Comparison of ENCODE assay signal across 16 cellular contexts in genomic region chr6:17938885-17939284, GRCh38. TPM values are rescaled to one million over a fixed set of nuclear protein-coding genes. Genes with fewer than 3 reads are reported as not detected.
A peak's percentile ranks its signal among the peaks of the same experiment; 100 is the strongest.
DNase-seq lines count a peak whose midpoint lies in the region; ATAC-seq and TF ChIP-seq lines count a peak whose summit lies in the region.
"Had no signal": no experiment of that assay in that cellular context is flagged by ENCODE, and none has a peak within 500 bp of the region (broad histone marks: within the 10 kb centered on the region; RNA-seq: fewer than 3 reads in every experiment).

No MANE protein-coding gene starts in this region.

- peaks cover 20% of the 10 kb centered on the region for H3K4me1 ChIP-seq in HUES6 (ENCODE audit: control insufficient read depth, insufficient read depth, low read length)
- peaks cover 18% of the 10 kb centered on the region for H3K4me1 ChIP-seq in mammary epithelial cell (ENCODE audit: insufficient read depth, low read length)
- H3K4me1 ChIP-seq: Caco-2, parathyroid adenoma had no signal

- in situ Hi-C loops in mammary epithelial cell (cut with MboI; ENCODE audit: low sequenced_read_pairs in 2 of 2) = no loop called here

- CTCF ChIA-PET in mammary epithelial cell (lab: Charles Lee; ENCODE audit: low non-redundant PET) = no interaction called here

- DNase-seq in AG09319 (ENCODE audit: extremely low read depth, low read depth) = peak; percentile 56
- DNase-seq in mammary epithelial cell = peak; percentile 26
- peak; percentile 39 to 71 for DNase-seq in foreskin fibroblast
- no peak for DNase-seq in NCI-H2107 (lab: John Stamatoyannopoulos, UW)
- no peak for DNase-seq in activated CD8-positive, alpha-beta memory T cell treated with anti-CD3 and anti-CD28 coated beads, Interleukin-2, amount 50 U/mL, for 48 hours
- DNase-seq in DMS114 treated with DMSO at 0.1 percent for 48 hours (lab: John Stamatoyannopoulos, UW; ENCODE audit: unreplicated experiment) = no peak
- DNase-seq in T-helper 17 cell = no peak
- DNase-seq: anterior cingulate cortex; Caco-2; colonic mucosa; NCI-H1694; spleen; stimulated activated naive CD4-positive, alpha-beta T cell treated with Interleukin-2 at 50 U/mL for 16 hours had no signal

- H3K36me3 ChIP-seq in HUES6 (ENCODE audit: control insufficient read depth, insufficient read depth, low read length) = no peaks in the 10 kb centered on the region
- H3K36me3 ChIP-seq in mammary epithelial cell (ENCODE audit: insufficient read depth, low read length) = no peaks in the 10 kb centered on the region
- H3K36me3 ChIP-seq: colonic mucosa, spleen had no signal

- H3K9ac ChIP-seq in HUES6 (ENCODE audit: low read length) = no peak overlapping the region
- H3K9ac ChIP-seq in mammary epithelial cell (ENCODE audit: insufficient read depth, low read length) = no peak overlapping the region
- H3K9ac ChIP-seq: parathyroid adenoma had no signal

- intact Hi-C loops in mammary epithelial cell (cut with micrococcal nuclease) = no loop called here

- H2AFZ ChIP-seq in mammary epithelial cell (ENCODE audit: low read depth, low read length) = no peak overlapping the region
- H2AFZ ChIP-seq: parathyroid adenoma had no signal

- H3K9me3 ChIP-seq in HUES6 (ENCODE audit: control insufficient read depth, insufficient read depth, low read depth, low read length) (no peaks in the 10 kb centered on the region), mammary epithelial cell (replicated peaks; ENCODE audit: insufficient read depth, low read length) (no peaks in the 10 kb centered on the region), T-helper 17 cell (ENCODE audit: control insufficient read depth, low read length, poor library complexity, severe bottlenecking) (no peaks in the 10 kb centered on the region)
- H3K9me3 ChIP-seq: Caco-2, colonic mucosa, spleen had no signal

- H3K79me2 ChIP-seq in mammary epithelial cell (ENCODE audit: insufficient read depth, low read length) = peaks cover 91% of the 10 kb centered on the region

- H3K4me3 ChIP-seq in HUES6 (ENCODE audit: low read depth, low read length) (peak overlapping the region; percentile 49; the same call in 1 of the 2 replicates), mammary epithelial cell (replicated peaks in 1 of 3; ENCODE audit: insufficient read depth in 1 of 3, low read depth in 2 of 3, low read length in 3 of 3) (no peak overlapping the region), foreskin fibroblast (ENCODE audit: low read depth in 1 of 2, low read length in 2 of 2) (no peak overlapping the region)
- H3K4me3 ChIP-seq: colonic mucosa, spleen had no signal

- no TSS peak for BruUV-seq in mammary epithelial cell (replicated peaks; lab: Mats Ljungman, UMichigan)

- H3K27me3 Mint-ChIP-seq in T-helper 17 cell = peaks cover 18% of the 10 kb centered on the region

- 87% methylated on average over 2 of the region's 2 CpGs for WGBS in mammary epithelial cell (ENCODE audit: low coverage, missing lambda C conversion rate)

- dilution Hi-C loops in mammary epithelial cell (cut with HindIII; ENCODE audit: low sequenced_read_pairs) = no loop called here

- peaks cover 2% of the 10 kb centered on the region for H3K36me3 Mint-ChIP-seq in T-helper 17 cell (ENCODE audit: low read depth)

- no peak for ATAC-seq in T-helper 17 cell
- ATAC-seq: Panc1 had no signal

- H3K27ac Mint-ChIP-seq in T-helper 17 cell = no peak overlapping the region

- H3K4me3 Mint-ChIP-seq in T-helper 17 cell = no peak overlapping the region

- TF ChIP-seq CTCF in AG09319 (IDR thresholded peaks at IDR 0.05; ENCODE audit: low read depth, low read length) (no peak), mammary epithelial cell (conservative IDR thresholded peaks at IDR 0.05 in 1 of 2, IDR thresholded peaks at IDR 0.05 in 1 of 2; ENCODE audit: extremely low read depth in 1 of 2, insufficient read depth in 1 of 2, low read depth in 1 of 2, low read length in 2 of 2) (no peak), foreskin fibroblast (IDR thresholded peaks at IDR 0.05; ENCODE audit: low read depth, low read length) (no peak)

- no peaks in the 10 kb centered on the region for H3K4me1 Mint-ChIP-seq in T-helper 17 cell

- no peaks in the 10 kb centered on the region for H4K20me1 ChIP-seq in mammary epithelial cell (ENCODE audit: insufficient read depth, low read length)

- H3K27me3 ChIP-seq in HUES6 (ENCODE audit: control insufficient read depth, insufficient read depth, low read length) (no peaks in the 10 kb centered on the region), mammary epithelial cell (ENCODE audit: insufficient read depth, low read length) (no peaks in the 10 kb centered on the region)
- H3K27me3 ChIP-seq: colonic mucosa, spleen had no signal

- no peak overlapping the region for H3K4me2 ChIP-seq in mammary epithelial cell (ENCODE audit: insufficient read depth, low read depth, low read length)

- H3K27ac ChIP-seq in HUES6 (ENCODE audit: low read depth, low read length) (no peak overlapping the region), mammary epithelial cell (ENCODE audit: insufficient read depth, low read depth, low read length) (no peak overlapping the region)
- H3K27ac ChIP-seq: colonic mucosa, parathyroid adenoma, spleen had no signal

RNA-seq across cellular contexts. Expression of gene KIF13A, which starts 48.5 kb away (rescaled TPM):
- total RNA-seq in mammary epithelial cell (10 to 100 TPM; 71.2 to 85.5 TPM), T-helper 17 cell (1 to 10 TPM in 1 of 2 donors, under 1 TPM in 1; 0.68 to 1.4 TPM)
- 36.9 TPM for polyA plus RNA-seq in mammary epithelial cell
- polyA minus RNA-seq in mammary epithelial cell = 69.5 TPM

Comparison
In these comparisons a context has a peak if more than half of its experiments do, and no peak if none do; other contexts are left out.
1. DNase-seq: peak in AG09319 (single experiment), mammary epithelial cell (single experiment) and foreskin fibroblast (2 of 2); none in NCI-H2107 (single experiment), activated CD8-positive, alpha-beta memory T cell treated with anti-CD3 and anti-CD28 coated beads, Interleukin-2, amount 50 U/mL, for 48 hours (single experiment), DMS114 treated with DMSO at 0.1 percent for 48 hours (single experiment) and T-helper 17 cell (0 of 3).
2. RNA of gene KIF13A, which starts 48.5 kb away (total RNA-seq): 71.2 to 85.5 TPM in mammary epithelial cell; 0.68 to 1.4 TPM in T-helper 17 cell; every median in the first group is over 10 times any median in the second.